ENCODE assay signal across 7 cellular contexts in the genomic region with DNA sequence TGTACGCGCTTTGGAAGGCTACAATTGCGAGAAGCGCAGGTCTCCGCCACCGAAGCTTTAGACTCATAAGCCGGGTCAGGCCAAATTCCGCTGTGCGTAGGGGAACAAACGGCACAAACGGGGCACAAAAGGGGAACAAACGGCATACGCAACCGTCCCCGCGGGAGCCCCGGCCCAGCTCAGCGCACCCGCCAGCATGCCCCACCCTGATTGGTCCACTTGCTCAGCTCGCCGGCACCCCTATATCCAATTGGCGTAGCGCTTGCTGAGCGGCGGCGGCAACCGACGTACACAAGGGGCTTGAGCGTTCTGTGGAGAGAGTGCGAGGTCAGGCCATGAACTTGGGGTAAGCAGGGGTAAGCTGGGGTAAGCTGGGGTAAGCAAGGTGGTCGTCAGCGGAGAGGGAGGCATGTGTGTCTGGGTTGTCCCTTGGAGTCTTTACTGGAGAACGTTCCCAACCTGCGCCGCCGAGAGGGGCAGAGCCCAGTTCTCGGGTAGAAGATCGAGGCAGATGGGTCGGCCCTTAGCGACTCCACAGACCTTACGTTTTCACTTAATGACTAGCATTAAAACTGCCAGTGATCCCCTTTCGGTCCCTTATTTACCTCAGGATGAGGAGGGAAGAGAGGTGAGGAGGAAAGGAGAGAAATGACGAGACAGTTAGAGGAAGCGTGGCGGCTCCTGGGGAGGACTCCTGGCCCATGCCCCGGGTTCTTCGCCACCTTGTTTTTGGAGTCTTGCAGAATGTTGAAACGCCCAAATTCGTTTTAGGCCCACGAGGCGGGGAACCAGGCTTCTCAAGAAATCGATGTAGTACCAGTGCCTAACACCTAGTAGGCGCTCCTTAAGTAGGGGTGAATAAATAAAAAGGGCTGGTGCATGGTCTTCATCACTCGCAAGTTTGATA. TPM values are rescaled to one million over a fixed set of nuclear protein-coding genes. Genes with fewer than 3 reads are reported as not detected.
DNase-seq lines count a peak whose midpoint lies in the region; ATAC-seq, FAIRE-seq and TF ChIP-seq lines count a peak whose summit lies in the region.

A gene (plus strand): TSS at position 268 of the 907 bp plus-strand sequence. CDS start 68 bp downstream, at position 336.

- WGBS in hepatocyte (ENCODE audit: low lambda C conversion rate, missing lambda C conversion rate) = under 1% methylated on average over 43 of the region's 54 CpGs

- H3K4me1 ChIP-seq in astrocyte (ENCODE audit: insufficient read depth, low read length) = peaks cover 8% of the 10 kb centered on the region
- H3K4me1 ChIP-seq in hepatocyte (ENCODE audit: insufficient read depth) = no peaks in the 10 kb centered on the region

- peaks cover 5% of the 10 kb centered on the region for H3K9me3 Mint-ChIP-seq in T-helper 2 cell treated with Interferon-gamma antibody and Interleukin-4, amounts not matched to agents 5 μg/mL and 100 μg/mL, for 36 hours
- H3K9me3 Mint-ChIP-seq in astrocyte (ENCODE audit: unreplicated experiment) = no peaks in the 10 kb centered on the region

- H2AFZ ChIP-seq in astrocyte (ENCODE audit: low read depth, low read length) (peak within 1 kb of the TSS; percentile 99), hepatocyte (peak within 1 kb of the TSS; percentile 94)

- H4K20me1 ChIP-seq in astrocyte (ENCODE audit: insufficient read depth, low read length) (no peaks in the 10 kb centered on the region), hepatocyte (ENCODE audit: insufficient read depth, poor library complexity, severe bottlenecking) (no peaks in the 10 kb centered on the region)

- peak within 1 kb of the TSS; percentile 94 for H3K4me3 Mint-ChIP-seq in T-helper 2 cell treated with Interferon-gamma antibody and Interleukin-4, amounts not matched to agents 5 μg/mL and 100 μg/mL, for 36 hours
- H3K4me3 Mint-ChIP-seq in astrocyte (ENCODE audit: unreplicated experiment) = peak within 1 kb of the TSS; percentile 100

- H3K4me3 ChIP-seq in astrocyte (ENCODE audit: insufficient read depth, low read depth, low read length) = peak within 1 kb of the TSS; percentile 99
- peak within 1 kb of the TSS; percentile 59 for H3K4me3 ChIP-seq in hepatocyte

- H3K27ac ChIP-seq in astrocyte (ENCODE audit: low read depth, low read length) = peak within 1 kb of the TSS; percentile 84
- peak within 1 kb of the TSS; percentile 88 for H3K27ac ChIP-seq in hepatocyte

- H3K27ac Mint-ChIP-seq in T-helper 2 cell treated with Interferon-gamma antibody and Interleukin-4, amounts not matched to agents 5 μg/mL and 100 μg/mL, for 36 hours = peak within 1 kb of the TSS; percentile 98
- peak within 1 kb of the TSS; percentile 96 for H3K27ac Mint-ChIP-seq in astrocyte (ENCODE audit: unreplicated experiment)

- no peaks in the 10 kb centered on the region for H3K9me3 ChIP-seq in astrocyte (ENCODE audit: insufficient read depth, low read depth, low read length)
- H3K9me3 ChIP-seq in hepatocyte (ENCODE audit: low read depth) = no peaks in the 10 kb centered on the region

- H3K9ac ChIP-seq in astrocyte (ENCODE audit: low read length) = peak within 1 kb of the TSS; percentile 96

- TF ChIP-seq CTCF in astrocyte (IDR thresholded peaks at IDR 0.05; ENCODE audit: insufficient read depth, low read depth, low read length) (peak; percentile 69), hepatocyte (IDR thresholded peaks at IDR 0.05; ENCODE audit: poor library complexity) (peak; percentile 59)

- peaks cover 13% of the 10 kb centered on the region for H3K36me3 Mint-ChIP-seq in T-helper 2 cell treated with Interferon-gamma antibody and Interleukin-4, amounts not matched to agents 5 μg/mL and 100 μg/mL, for 36 hours (ENCODE audit: low read depth)
- no peaks in the 10 kb centered on the region for H3K36me3 Mint-ChIP-seq in astrocyte (ENCODE audit: low read depth, unreplicated experiment)

- no peaks in the 10 kb centered on the region for H3K27me3 ChIP-seq in astrocyte (ENCODE audit: insufficient read depth, low read length)
- H3K27me3 ChIP-seq in hepatocyte = no peaks in the 10 kb centered on the region

- peaks cover 23% of the 10 kb centered on the region for H3K4me1 Mint-ChIP-seq in T-helper 2 cell treated with Interferon-gamma antibody and Interleukin-4, amounts not matched to agents 5 μg/mL and 100 μg/mL, for 36 hours (ENCODE audit: low read depth)
- H3K4me1 Mint-ChIP-seq in astrocyte (ENCODE audit: low read depth, unreplicated experiment) = peaks cover 3% of the 10 kb centered on the region

- H3K27me3 Mint-ChIP-seq in T-helper 2 cell treated with Interferon-gamma antibody and Interleukin-4, amounts not matched to agents 5 μg/mL and 100 μg/mL, for 36 hours (ENCODE audit: low read depth) = peaks cover 19% of the 10 kb centered on the region
- H3K27me3 Mint-ChIP-seq in astrocyte (ENCODE audit: low read depth, unreplicated experiment) = no peaks in the 10 kb centered on the region

- H3K4me2 ChIP-seq in astrocyte (ENCODE audit: low read length) (peak within 1 kb of the TSS; percentile 96), hepatocyte (peak within 1 kb of the TSS; percentile 81)

- H3K9me2 ChIP-seq in hepatocyte (replicated peaks; ENCODE audit: insufficient read depth) = no peaks in the 10 kb centered on the region

- DNase-seq in GM18507 (ENCODE audit: extremely low spot score, insufficient read length, low read depth) (peak; percentile 83), NCI-H1930 (lab: John Stamatoyannopoulos, UW) (peak; percentile 71 to 73), astrocyte (ENCODE audit: low read depth) (peak; percentile 85), hepatocyte (ENCODE audit: low spot score) (peak; percentile 95), renal cortical epithelial cell (ENCODE audit: low read depth) (peak; percentile 80)
- peak; percentile 92 for DNase-seq in T-helper 2 cell treated with Interferon-gamma antibody and Interleukin-4, amounts not matched to agents 5 μg/mL and 100 μg/mL, for 36 hours (ENCODE audit: low spot score)

- peaks cover 8% of the 10 kb centered on the region for H3K36me3 ChIP-seq in astrocyte (ENCODE audit: insufficient read depth, low read length)
- H3K36me3 ChIP-seq in hepatocyte (replicated peaks; ENCODE audit: insufficient read depth, low read depth) = no peaks in the 10 kb centered on the region

- H3K79me2 ChIP-seq in astrocyte (ENCODE audit: insufficient read depth, low read length) (peaks cover 22% of the 10 kb centered on the region), hepatocyte (peaks cover 25% of the 10 kb centered on the region)

- ATAC-seq in HG02973 (IDR thresholded peaks at IDR 0.05; ENCODE audit: unreplicated experiment) = peak; percentile 99

- FAIRE-seq in GM18507 (lab: Jason Lieb, UNC) (peak; percentile 96), astrocyte (lab: Jason Lieb, UNC) (no peak)

RNA-seq across cellular contexts. Expression of the gene that starts here (rescaled TPM):
- total RNA-seq in astrocyte = 11.2 and 12.8 TPM in 2 replicates
- 17.7 and 25.7 TPM in 2 replicates for total RNA-seq in hepatocyte
- polyA plus RNA-seq in hepatocyte = 10.4 and 12.8 TPM in 2 replicates
- 13.2 and 28.2 TPM in 2 replicates for total RNA-seq in renal cortical epithelial cell

Comparison
In these comparisons a context has a peak if more than half of its experiments do, and no peak if none do; other contexts are left out.
1. Peak in every context shown above with its lines: DNase-seq, ATAC-seq, H3K4me3 ChIP-seq and H3K27ac ChIP-seq.